1 cellular context compared by ENCODE assay signal in the genomic region with DNA sequence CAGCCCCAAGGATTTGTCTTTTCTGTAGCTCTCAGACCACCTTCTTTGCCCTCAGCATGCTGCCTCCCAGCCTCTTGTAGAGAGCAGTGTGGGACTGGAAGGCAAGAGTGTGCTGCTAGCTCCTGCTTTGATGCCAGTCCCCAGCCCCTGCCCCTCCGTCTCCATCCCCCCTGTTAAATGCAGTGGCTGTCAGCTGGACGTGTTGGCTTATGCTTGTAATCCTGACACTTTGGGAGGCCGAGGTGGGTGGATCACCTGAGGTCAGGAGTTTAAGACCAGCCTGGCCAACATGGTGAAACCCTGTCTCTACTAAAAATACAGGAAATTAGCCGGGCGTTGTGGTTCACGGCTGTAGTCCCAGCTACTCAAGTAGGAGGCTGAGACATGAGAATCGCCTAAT.
TF ChIP-seq lines count a peak whose summit lies in the region.

No MANE protein-coding gene starts in this region.

TF ChIP-seq in HepG2, 621 proteins besides CTCF, POLR2A, EP300 and RAD21:
- TF ChIP-seq RBM22 (optimal IDR thresholded peaks at IDR 0.05; ENCODE audit: low read length): peak; percentile 36
- TF ChIP-seq TARDBP (CRISPR knock-in tag; IDR thresholded peaks at IDR 0.05): 0 out of 2 replicates have a peak, but pooled peaks have one; percentile 25
- no peak for TF ChIP-seq ZBTB21 (CRISPR knock-in tag; IDR thresholded peaks at IDR 0.05)
- TF ChIP-seq, protein P1, sequence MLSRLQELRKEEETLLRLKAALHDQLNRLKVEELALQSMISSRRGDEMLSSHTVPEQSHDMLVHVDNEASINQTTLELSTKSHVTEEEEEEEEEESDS (CRISPR knock-in tag; IDR thresholded peaks at IDR 0.05; ENCODE audit: borderline replicate concordance): no peak
- TF ChIP-seq SIN3A (IDR thresholded peaks at IDR 0.05; ENCODE audit: borderline replicate concordance, low read depth, low read length): no peak
- TF ChIP-seq CEBPB (IDR thresholded peaks at IDR 0.05; ENCODE audit: borderline replicate concordance, low read depth, low read length): no peak
- TF ChIP-seq AKAP8 (CRISPR knock-in tag; IDR thresholded peaks at IDR 0.05): no peak
